Comparison of ENCODE assay signal across 1 cellular context in the genomic region with DNA sequence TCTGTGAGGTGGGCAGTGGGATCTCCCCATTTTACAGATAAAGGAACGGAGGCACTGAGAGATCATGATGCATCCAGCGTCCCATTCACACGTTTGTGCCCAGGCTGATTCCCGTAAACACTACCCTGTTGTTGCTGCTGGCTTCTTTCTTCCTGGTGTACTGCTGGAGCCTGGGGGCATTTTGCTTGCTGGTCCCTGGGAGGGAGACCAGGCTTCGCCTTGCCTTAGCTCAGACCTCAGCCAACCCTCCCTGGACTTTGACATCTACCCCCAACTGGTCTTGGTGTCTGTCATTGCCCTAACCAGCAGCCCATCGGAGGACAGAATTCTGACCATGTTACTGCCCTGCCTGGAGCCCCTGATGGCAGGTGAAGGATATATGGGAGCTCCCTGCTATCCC.
TF ChIP-seq lines count a peak whose summit lies in the region.

No MANE protein-coding gene starts in this region.

TF ChIP-seq in IMR-90, 13 proteins besides CTCF, POLR2A, EP300 and RAD21:
- TF ChIP-seq NFE2L2 (IDR thresholded peaks at IDR 0.05; ENCODE audit: low read depth, low read length) (no peak), SMC3 (IDR thresholded peaks at IDR 0.05; ENCODE audit: low read depth, low read length) (no peak)
- TF ChIP-seq, protein P1, sequence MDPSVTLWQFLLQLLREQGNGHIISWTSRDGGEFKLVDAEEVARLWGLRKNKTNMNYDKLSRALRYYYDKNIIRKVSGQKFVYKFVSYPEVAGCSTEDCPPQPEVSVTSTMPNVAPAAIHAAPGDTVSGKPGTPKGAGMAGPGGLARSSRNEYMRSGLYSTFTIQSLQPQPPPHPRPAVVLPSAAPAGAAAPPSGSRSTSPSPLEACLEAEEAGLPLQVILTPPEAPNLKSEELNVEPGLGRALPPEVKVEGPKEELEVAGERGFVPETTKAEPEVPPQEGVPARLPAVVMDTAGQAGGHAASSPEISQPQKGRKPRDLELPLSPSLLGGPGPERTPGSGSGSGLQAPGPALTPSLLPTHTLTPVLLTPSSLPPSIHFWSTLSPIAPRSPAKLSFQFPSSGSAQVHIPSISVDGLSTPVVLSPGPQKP (IDR thresholded peaks at IDR 0.05; ENCODE audit: borderline replicate concordance, low read depth, low read length): no peak
